25 cellular contexts compared by ENCODE assay signal in genomic region chr12:30427555-30427954, GRCh38.
"Had no signal": no experiment of that assay in that cellular context is flagged by ENCODE, and none has a peak within 500 bp of the region (broad histone marks: within the 10 kb centered on the region; RNA-seq: fewer than 3 reads in every experiment).

No MANE protein-coding gene starts in this region.

- FAIRE-seq: colon, endothelial cell of umbilical vein, frontal cortex had no signal

- H3K79me2 ChIP-seq: hepatocyte had no signal

- H3K27ac ChIP-seq: coronary artery, dorsolateral prefrontal cortex, esophagus muscularis mucosa, foreskin keratinocyte, gastroesophageal sphincter, heart left ventricle, hepatocyte, left lung, lower lobe of right lung had no signal

- H3K27me3 ChIP-seq: dorsolateral prefrontal cortex, esophagus muscularis mucosa, foreskin keratinocyte, gastroesophageal sphincter, heart left ventricle, hepatocyte, left lung had no signal

- H3K4me2 ChIP-seq: hepatocyte had no signal

- H3K4me1 ChIP-seq: esophagus muscularis mucosa, foreskin keratinocyte, gastroesophageal sphincter, left lung, lower lobe of right lung had no signal

- ATAC-seq: foreskin keratinocyte, gastroesophageal sphincter, heart left ventricle, left colon, left lung, left ventricle myocardium superior, lower lobe of right lung, mucosa of descending colon had no signal

- DNase-seq: dermis blood vessel endothelial cell; dorsolateral prefrontal cortex; effector CD4-positive, alpha-beta T cell; effector memory CD4-positive, alpha-beta T cell; foreskin keratinocyte; heart left ventricle; hypothalamus; immature natural killer cell; islet precursor cell; kidney; kidney glomerular epithelial cell; left colon; left lung; left ventricle myocardium superior; lower lobe of right lung; mesenchymal stem cell; mucosa of descending colon; naive B cell had no signal

- H3K9me3 ChIP-seq: esophagus muscularis mucosa, heart left ventricle, lower lobe of right lung had no signal

- H2AFZ ChIP-seq: hepatocyte had no signal

- H3K4me3 ChIP-seq: coronary artery, dorsolateral prefrontal cortex, esophagus muscularis mucosa, gastroesophageal sphincter, heart left ventricle, hepatocyte, left lung, lower lobe of right lung, mucosa of descending colon had no signal

- H3K36me3 ChIP-seq: esophagus muscularis mucosa, gastroesophageal sphincter, heart left ventricle, left lung, lower lobe of right lung had no signal
